ENCODE assay signal across 22 cellular contexts in the genomic region with DNA sequence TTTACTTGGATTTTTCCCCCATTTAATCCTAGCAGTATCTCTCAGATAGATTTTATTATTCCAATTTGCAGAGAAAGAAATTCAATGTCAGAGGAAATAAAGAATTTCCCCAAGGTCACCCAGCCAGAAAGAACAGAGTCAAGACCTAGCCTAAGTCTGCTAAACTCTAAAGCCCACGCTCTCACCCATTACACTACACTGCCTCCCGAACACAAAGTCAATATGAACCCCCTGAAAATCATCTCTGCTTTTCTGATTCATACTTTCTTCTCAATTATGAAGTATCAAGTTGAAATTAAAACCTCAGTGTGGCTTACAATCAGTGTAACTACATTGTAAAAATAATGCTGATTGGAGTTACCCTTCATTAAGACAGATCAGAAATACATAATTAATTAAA.
DNase-seq lines count a peak whose midpoint lies in the region; ATAC-seq and TF ChIP-seq lines count a peak whose summit lies in the region.
"Had no signal": no experiment of that assay in that cellular context is flagged by ENCODE, and none has a peak within 500 bp of the region (broad histone marks: within the 10 kb centered on the region; RNA-seq: fewer than 3 reads in every experiment).

No MANE protein-coding gene starts in this region.

- POLR2A ChIA-PET in activated CD8-positive, alpha-beta T cell treated with anti-CD3 and anti-CD28 coated beads for 36 hours (lab: Charles Lee), result no interaction called here
- POLR2A ChIA-PET in activated CD8-positive, alpha-beta T cell treated with anti-CD3 and anti-CD28 coated beads, Interleukin-2, amount 10 ng/mL, durations not matched to agents 7 days and 5 days (lab: Charles Lee), result no interaction called here
- POLR2A ChIA-PET in WTC11 (lab: Charles Lee), result no interaction called here

- no peak overlapping the region for H2BK15ac ChIP-seq in H9 (ENCODE audit: low read depth, low read length)

- H3K4me1 ChIP-seq in H9 (ENCODE audit: insufficient read depth, low read length) (no peaks in the 10 kb centered on the region), spleen (peaks cover 6 to 54% (median 28%) of the 10 kb centered on the region in 6 donors), hepatocyte (ENCODE audit: insufficient read depth) (no peaks in the 10 kb centered on the region), psoas muscle (peaks cover 4% of the 10 kb centered on the region)

- no CpG with 5 or more reads among the region's 2 CpGs for WGBS in H9 (ENCODE audit: extremely low coverage, insufficient read length, low lambda C conversion rate)
- WGBS in spleen, 5 donors, result 60 to 81% (median 73%) methylated on average over 2 of the region's 2 CpGs
- 91% methylated on average over 2 of the region's 2 CpGs for WGBS in hepatocyte (ENCODE audit: low lambda C conversion rate, missing lambda C conversion rate)
- 91 to 96% (median 95%) methylated on average over 2 of the region's 2 CpGs for WGBS in psoas muscle, 3 donors

- H3K9me3 Mint-ChIP-seq in activated CD8-positive, alpha-beta T cell treated with anti-CD3 and anti-CD28 coated beads for 36 hours, result no peaks in the 10 kb centered on the region
- H3K9me3 Mint-ChIP-seq in activated CD8-positive, alpha-beta T cell treated with anti-CD3 and anti-CD28 coated beads, Interleukin-2, amount 10 ng/mL, durations not matched to agents 7 days and 5 days (ENCODE audit: insufficient read depth), result no peaks in the 10 kb centered on the region
- H3K9me3 Mint-ChIP-seq in H9 (no peaks in the 10 kb centered on the region), WTC11 (no peaks in the 10 kb centered on the region)
- H3K9me3 Mint-ChIP-seq: CD4-positive, CD25-positive, alpha-beta regulatory T cell had no signal

- H3K9me3 ChIP-seq in H9 (ENCODE audit: control insufficient read depth, low read depth, low read length) (no peaks in the 10 kb centered on the region), spleen (no peaks in the 10 kb centered on the region), hepatocyte (ENCODE audit: low read depth) (no peaks in the 10 kb centered on the region), psoas muscle (no peaks in the 10 kb centered on the region)
- H3K9me3 ChIP-seq: BLaER1 had no signal

- no peaks in the 10 kb centered on the region for H3K36me3 Mint-ChIP-seq in activated CD8-positive, alpha-beta T cell treated with anti-CD3 and anti-CD28 coated beads for 36 hours (ENCODE audit: low read depth)
- peaks cover under 1% of the 10 kb centered on the region for H3K36me3 Mint-ChIP-seq in activated CD8-positive, alpha-beta T cell treated with anti-CD3 and anti-CD28 coated beads, Interleukin-2, amount 10 ng/mL, durations not matched to agents 7 days and 5 days (ENCODE audit: low read depth)
- H3K36me3 Mint-ChIP-seq in H9 (ENCODE audit: insufficient read depth in 1 of 3, low read depth in 3 of 3), result no peaks in the 10 kb centered on the region
- no peaks in the 10 kb centered on the region; the same call in 1 of the 2 replicates for H3K36me3 Mint-ChIP-seq in WTC11
- H3K36me3 Mint-ChIP-seq: CD4-positive, CD25-positive, alpha-beta regulatory T cell had no signal

- H3K18ac ChIP-seq in H9 (ENCODE audit: insufficient read length, low read depth, low read length), result no peak overlapping the region

- no peak overlapping the region for H3K4me2 ChIP-seq in H9 (ENCODE audit: insufficient read depth, insufficient read length, low read length)
- H3K4me2 ChIP-seq in hepatocyte, result no peak overlapping the region
- H3K4me2 ChIP-seq: BLaER1, PC-9 had no signal

- no peaks in the 10 kb centered on the region for H3K27me3 Mint-ChIP-seq in activated CD8-positive, alpha-beta T cell treated with anti-CD3 and anti-CD28 coated beads for 36 hours
- H3K27me3 Mint-ChIP-seq in activated CD8-positive, alpha-beta T cell treated with anti-CD3 and anti-CD28 coated beads, Interleukin-2, amount 10 ng/mL, durations not matched to agents 7 days and 5 days (ENCODE audit: low read depth), result no peaks in the 10 kb centered on the region
- no peaks in the 10 kb centered on the region for H3K27me3 Mint-ChIP-seq in H9 (ENCODE audit: low read depth)
- no peaks in the 10 kb centered on the region for H3K27me3 Mint-ChIP-seq in WTC11 (ENCODE audit: low read depth)
- H3K27me3 Mint-ChIP-seq: CD4-positive, CD25-positive, alpha-beta regulatory T cell had no signal

- TF ChIP-seq POLR2A in spleen (IDR thresholded peaks at IDR 0.05), result no peak

- no peak for DNase-seq in activated CD8-positive, alpha-beta T cell treated with anti-CD3 and anti-CD28 coated beads for 36 hours
- DNase-seq in activated CD8-positive, alpha-beta T cell treated with anti-CD3 and anti-CD28 coated beads, Interleukin-2, amount 10 ng/mL, durations not matched to agents 7 days and 5 days, result no peak
- no peak for DNase-seq in H9
- DNase-seq in WTC11 (ENCODE audit: low spot score), result no peak
- no peak for DNase-seq in spleen
- no peak for DNase-seq in hepatocyte (ENCODE audit: low spot score)
- no peak for DNase-seq in SIG-M5 (lab: John Stamatoyannopoulos, UW)
- no peak for DNase-seq in psoas muscle
- DNase-seq: CD4-positive, CD25-positive, alpha-beta regulatory T cell; MV-4-11; NCI-H1105; NCI-H1436 treated with DMSO at 0.1 percent for 48 hours; NCI-H187 treated with DMSO at 0.1 percent for 48 hours; NCI-H2171 treated with DMSO at 0.1 percent for 48 hours; NCI-H345; NCI-H524; NCI-H774; PC-9; Right ventricle myocardium superior; RPMI8226 had no signal

- no peak overlapping the region for H3K4me3 ChIP-seq in spleen
- H3K4me3 ChIP-seq in hepatocyte, result no peak overlapping the region
- H3K4me3 ChIP-seq in psoas muscle, result no peak overlapping the region
- H3K4me3 ChIP-seq: BLaER1, K562, PC-9 had no signal

- H3K27me3 ChIP-seq in H9 (ENCODE audit: insufficient read depth, low read length), result no peaks in the 10 kb centered on the region
- H3K27me3 ChIP-seq in spleen (replicated peaks in 1 of 7), result no peaks in the 10 kb centered on the region
- H3K27me3 ChIP-seq in hepatocyte, result no peaks in the 10 kb centered on the region
- H3K27me3 ChIP-seq in psoas muscle (ENCODE audit: insufficient read depth in 3 of 3, low read length in 2 of 3), result no peaks in the 10 kb centered on the region
- H3K27me3 ChIP-seq: BLaER1 had no signal

- H4K8ac ChIP-seq in H9 (replicated peaks; ENCODE audit: insufficient read length, low read depth, low read length), result no peak overlapping the region

- H3K4me1 Mint-ChIP-seq in activated CD8-positive, alpha-beta T cell treated with anti-CD3 and anti-CD28 coated beads for 36 hours (ENCODE audit: low read depth), result peaks cover 26% of the 10 kb centered on the region
- H3K4me1 Mint-ChIP-seq in activated CD8-positive, alpha-beta T cell treated with anti-CD3 and anti-CD28 coated beads, Interleukin-2, amount 10 ng/mL, durations not matched to agents 7 days and 5 days (ENCODE audit: low read depth), result peaks cover 9% of the 10 kb centered on the region
- H3K4me1 Mint-ChIP-seq in H9 (peaks cover 8 to 10% of the 10 kb centered on the region in 2 experiments), WTC11 (peaks cover 39% of the 10 kb centered on the region)

- H3K36me3 ChIP-seq in spleen, result no peaks in the 10 kb centered on the region
- no peaks in the 10 kb centered on the region for H3K36me3 ChIP-seq in hepatocyte (replicated peaks; ENCODE audit: insufficient read depth, low read depth)
- no peaks in the 10 kb centered on the region for H3K36me3 ChIP-seq in psoas muscle (ENCODE audit: insufficient read depth in 1 of 2, low read depth in 1 of 2)
- H3K36me3 ChIP-seq: BLaER1 had no signal

- CTCF ChIA-PET in activated CD8-positive, alpha-beta T cell treated with anti-CD3 and anti-CD28 coated beads for 36 hours (lab: Charles Lee), result no interaction called here
- CTCF ChIA-PET in activated CD8-positive, alpha-beta T cell treated with anti-CD3 and anti-CD28 coated beads, Interleukin-2, amount 10 ng/mL, durations not matched to agents 7 days and 5 days (lab: Charles Lee), result no interaction called here
- CTCF ChIA-PET in WTC11 (lab: Charles Lee), result no interaction called here

- ATAC-seq in activated CD8-positive, alpha-beta T cell treated with anti-CD3 and anti-CD28 coated beads for 36 hours, result peak; percentile 35
- no peak for ATAC-seq in activated CD8-positive, alpha-beta T cell treated with anti-CD3 and anti-CD28 coated beads, Interleukin-2, amount 10 ng/mL, durations not matched to agents 7 days and 5 days
- ATAC-seq in WTC11 (no peak), psoas muscle (no peak)
- ATAC-seq: K562 had no signal

- TF ChIP-seq CTCF in activated CD8-positive, alpha-beta T cell treated with anti-CD3 and anti-CD28 coated beads for 36 hours (IDR thresholded peaks at IDR 0.05), result no peak
- TF ChIP-seq CTCF in H9 (conservative IDR thresholded peaks at IDR 0.05) (no peak), WTC11 (IDR thresholded peaks at IDR 0.05) (no peak), spleen (IDR thresholded peaks at IDR 0.05 in 8 of 11, conservative IDR thresholded peaks at IDR 0.05 in 3 of 11) (no peak), hepatocyte (IDR thresholded peaks at IDR 0.05; ENCODE audit: poor library complexity) (no peak), psoas muscle (IDR thresholded peaks at IDR 0.05) (no peak)

- H3T11ph ChIP-seq in H9 (ENCODE audit: low read length), result no peak overlapping the region

- no peak overlapping the region for H3K56ac ChIP-seq in H9 (ENCODE audit: insufficient read length, low read depth, low read length)

- no peak overlapping the region for H2AFZ ChIP-seq in H9 (ENCODE audit: low read length)
- H2AFZ ChIP-seq in hepatocyte, result no peak overlapping the region
- H2AFZ ChIP-seq: PC-9 had no signal

- H2BK20ac ChIP-seq in H9 (ENCODE audit: low read depth, low read length, poor library complexity, severe bottlenecking), result no peak overlapping the region

- no peak overlapping the region for H4K91ac ChIP-seq in H9 (ENCODE audit: insufficient read length, low read depth, low read length)

- H3K79me1 ChIP-seq in H9 (ENCODE audit: insufficient read depth, low read depth, low read length, poor library complexity, severe bottlenecking), result no peaks in the 10 kb centered on the region

- no peak overlapping the region for H3K27ac Mint-ChIP-seq in activated CD8-positive, alpha-beta T cell treated with anti-CD3 and anti-CD28 coated beads for 36 hours
- no peak overlapping the region for H3K27ac Mint-ChIP-seq in activated CD8-positive, alpha-beta T cell treated with anti-CD3 and anti-CD28 coated beads, Interleukin-2, amount 10 ng/mL, durations not matched to agents 7 days and 5 days
- peak overlapping the region in 2 of 3 experiments; percentile 28 to 42; a peak in 1 of 7 replicates for H3K27ac Mint-ChIP-seq in H9
- H3K27ac Mint-ChIP-seq in WTC11, result 0 out of 2 replicates have a peak overlapping the region, but pooled peaks have one; percentile 57

- H3K27ac ChIP-seq in H9 (ENCODE audit: insufficient read length, low read depth, low read length) (no peak overlapping the region), spleen (peak overlapping the region in 5 of 8 donors; percentile 22 to 49 (median 23)), hepatocyte (no peak overlapping the region), psoas muscle (no peak overlapping the region)
- H3K27ac ChIP-seq: BLaER1, PC-9 had no signal

- no peaks in the 10 kb centered on the region for H3K23me2 ChIP-seq in H9 (ENCODE audit: insufficient read length, low read depth, low read length, poor library complexity, severe bottlenecking)

- H3K79me2 ChIP-seq in H9 (ENCODE audit: insufficient read depth, low read length), result no peaks in the 10 kb centered on the region
- no peaks in the 10 kb centered on the region for H3K79me2 ChIP-seq in hepatocyte

- H3K9me2 ChIP-seq in hepatocyte (replicated peaks; ENCODE audit: insufficient read depth), result no peaks in the 10 kb centered on the region

- H3K23ac ChIP-seq in H9 (ENCODE audit: insufficient read length, low read depth, low read length), result no peak overlapping the region

- H2AK5ac ChIP-seq in H9 (ENCODE audit: insufficient read length, low read length), result no peak overlapping the region

- H2BK5ac ChIP-seq in H9 (ENCODE audit: insufficient read length, low read length), result no peak overlapping the region

- no peak overlapping the region for H3K4ac ChIP-seq in H9 (ENCODE audit: low read depth, low read length)

- H3K14ac ChIP-seq in H9 (ENCODE audit: insufficient read depth, low read length), result no peak overlapping the region

- no peak overlapping the region for H3K9ac ChIP-seq in H9 (ENCODE audit: extremely low read depth, insufficient read length, low read length)
- H3K9ac ChIP-seq: BLaER1 had no signal

- intact Hi-C loops in activated CD8-positive, alpha-beta T cell treated with anti-CD3 and anti-CD28 coated beads for 36 hours (cut with micrococcal nuclease), result no loop called here
- intact Hi-C loops in spleen (cut with DNase I; ENCODE audit: low total_unique reads), result no loop called here
- intact Hi-C loops in psoas muscle (cut with DNase I), result loop anchor here in 1 of 2 donors (10.0 kb wide), 1 partner anchor 71 kb away; no protein-coding TSS in a partner anchor

- H2BK12ac ChIP-seq in H9 (ENCODE audit: insufficient read length, low read depth, low read length), result no peak overlapping the region

- H4K20me1 ChIP-seq in H9 (ENCODE audit: control insufficient read depth, insufficient read depth, insufficient read length) (no peaks in the 10 kb centered on the region), hepatocyte (ENCODE audit: insufficient read depth, poor library complexity, severe bottlenecking) (no peaks in the 10 kb centered on the region)
- H4K20me1 ChIP-seq: BLaER1 had no signal

- no peak overlapping the region for H2BK120ac ChIP-seq in H9 (ENCODE audit: low read depth, low read length, poor library complexity, severe bottlenecking)

- no peak overlapping the region for H4K5ac ChIP-seq in H9 (ENCODE audit: insufficient read length, low read depth, low read length)

- no peak overlapping the region for H3K4me3 Mint-ChIP-seq in activated CD8-positive, alpha-beta T cell treated with anti-CD3 and anti-CD28 coated beads for 36 hours
- no peak overlapping the region for H3K4me3 Mint-ChIP-seq in activated CD8-positive, alpha-beta T cell treated with anti-CD3 and anti-CD28 coated beads, Interleukin-2, amount 10 ng/mL, durations not matched to agents 7 days and 5 days
- H3K4me3 Mint-ChIP-seq in H9, result no peak overlapping the region
- no peak overlapping the region for H3K4me3 Mint-ChIP-seq in WTC11
- H3K4me3 Mint-ChIP-seq: CD4-positive, CD25-positive, alpha-beta regulatory T cell had no signal

Comparison
In these comparisons a context has a peak if more than half of its experiments do, and no peak if none do; other contexts are left out.
1. H3K27ac Mint-ChIP-seq: peak in H9 (2 of 3) and WTC11 (single experiment); none in activated CD8-positive, alpha-beta T cell treated with anti-CD3 and anti-CD28 coated beads for 36 hours (single experiment) and activated CD8-positive, alpha-beta T cell treated with anti-CD3 and anti-CD28 coated beads, Interleukin-2, amount 10 ng/mL, durations not matched to agents 7 days and 5 days (single experiment).
2. H3K27ac ChIP-seq: peak in spleen (5 of 8); none in H9 (single experiment), hepatocyte (single experiment) and psoas muscle (single experiment).